In the genomic region with DNA sequence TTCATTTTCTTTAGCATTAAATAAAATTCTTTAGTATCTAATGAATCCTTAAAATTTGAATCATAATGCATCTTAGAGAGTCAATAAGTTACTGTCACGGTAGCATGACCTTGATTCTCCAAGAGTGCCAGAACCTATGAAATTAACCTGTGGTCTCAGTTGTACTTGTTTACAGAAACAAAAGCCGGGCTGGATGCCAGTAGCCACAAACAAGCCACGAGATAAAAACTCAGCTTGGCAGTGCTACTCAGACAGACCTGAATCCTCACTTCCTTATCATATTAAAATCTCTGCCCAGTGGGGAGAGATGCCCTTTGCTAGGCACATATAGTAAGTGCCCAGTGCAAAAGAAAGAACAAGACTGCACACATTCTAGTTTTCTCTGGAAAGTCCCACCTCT, we compare ENCODE assay signal across 20 cellular contexts. TPM values are rescaled to one million over a fixed set of nuclear protein-coding genes. Genes with fewer than 3 reads are reported as not detected.
DNase-seq lines count a peak whose midpoint lies in the region; ATAC-seq and TF ChIP-seq lines count a peak whose summit lies in the region.
"Had no signal": no experiment of that assay in that cellular context is flagged by ENCODE, and none has a peak within 500 bp of the region (broad histone marks: within the 10 kb centered on the region; RNA-seq: fewer than 3 reads in every experiment).

No MANE protein-coding gene starts in this region.

- H3K36me3 Mint-ChIP-seq in neural crest cell (ENCODE audit: low read depth) (peaks cover 10% of the 10 kb centered on the region), endothelial cell (ENCODE audit: low read depth, unreplicated experiment) (peaks cover 9% of the 10 kb centered on the region)
- H3K36me3 Mint-ChIP-seq: activated naive CD8-positive, alpha-beta T cell treated with anti-CD3 and anti-CD28 coated beads for 36 hours had no signal

- H3K4me1 Mint-ChIP-seq in neural crest cell (peaks cover 25% of the 10 kb centered on the region), endothelial cell (ENCODE audit: unreplicated experiment) (no peaks in the 10 kb centered on the region)
- H3K4me1 Mint-ChIP-seq: activated naive CD8-positive, alpha-beta T cell treated with anti-CD3 and anti-CD28 coated beads for 36 hours had no signal

- H3K4me3 Mint-ChIP-seq in neural crest cell (peak overlapping the region; percentile 86), endothelial cell (ENCODE audit: unreplicated experiment) (no peak overlapping the region)
- H3K4me3 Mint-ChIP-seq: activated naive CD8-positive, alpha-beta T cell treated with anti-CD3 and anti-CD28 coated beads for 36 hours had no signal

- no peaks in the 10 kb centered on the region for H3K36me3 ChIP-seq in sigmoid colon
- H3K36me3 ChIP-seq: thyroid gland had no signal

- peaks cover 0 to 5% (median 0%) of the 10 kb centered on the region in 4 donors for H3K9me3 ChIP-seq in sigmoid colon
- H3K9me3 ChIP-seq: thyroid gland had no signal

- H3K27ac Mint-ChIP-seq in neural crest cell (ENCODE audit: unreplicated experiment), result no peak overlapping the region
- no peak overlapping the region for H3K27ac Mint-ChIP-seq in endothelial cell (ENCODE audit: unreplicated experiment)
- H3K27ac Mint-ChIP-seq: activated naive CD8-positive, alpha-beta T cell treated with anti-CD3 and anti-CD28 coated beads for 36 hours had no signal

- TF ChIP-seq POLR2A in sigmoid colon (IDR thresholded peaks at IDR 0.05), result no peak

- intact Hi-C loops in sigmoid colon (cut with DNase I), result no loop called here

- no peaks in the 10 kb centered on the region for H3K27me3 ChIP-seq in sigmoid colon
- H3K27me3 ChIP-seq: thyroid gland had no signal

- ATAC-seq in GM19397 (IDR thresholded peaks at IDR 0.05; ENCODE audit: unreplicated experiment), result no peak
- ATAC-seq: left colon had no signal

- 11 to 43% methylated on average over 3 of the region's 3 CpGs for WGBS in sigmoid colon, 2 donors

- TF ChIP-seq EP300 in sigmoid colon (IDR thresholded peaks at IDR 0.05), result no peak

- peaks cover 9% of the 10 kb centered on the region for H3K9me3 Mint-ChIP-seq in neural crest cell
- H3K9me3 Mint-ChIP-seq in endothelial cell (ENCODE audit: unreplicated experiment), result peaks cover 6% of the 10 kb centered on the region

- no peak overlapping the region for H3K4me3 ChIP-seq in sigmoid colon

- H3K27ac ChIP-seq in sigmoid colon, result no peak overlapping the region
- H3K27ac ChIP-seq: PC-9 had no signal

- H3K27me3 Mint-ChIP-seq in neural crest cell (ENCODE audit: low read depth) (no peaks in the 10 kb centered on the region), endothelial cell (ENCODE audit: unreplicated experiment) (no peaks in the 10 kb centered on the region)

- TF ChIP-seq CTCF in neural crest cell (conservative IDR thresholded peaks at IDR 0.05) (no peak), sigmoid colon (IDR thresholded peaks at IDR 0.05) (no peak), endothelial cell (IDR thresholded peaks at IDR 0.05; ENCODE audit: unreplicated experiment) (no peak)

- peaks cover 0 to 34% (median 11%) of the 10 kb centered on the region in 4 donors for H3K4me1 ChIP-seq in sigmoid colon
- H3K4me1 ChIP-seq: thyroid gland had no signal

- DNase-seq in EL (peak; percentile 10), NCI-H2107 (lab: John Stamatoyannopoulos, UW) (peak; percentile 33), astrocyte of the hippocampus (ENCODE audit: low read depth, low spot score) (peak; percentile 52), neural crest cell (ENCODE audit: low read depth, low spot score) (no peak), sigmoid colon (no peak), HK-2 (ENCODE audit: unreplicated experiment) (no peak), endothelial cell (ENCODE audit: low spot score) (no peak)
- DNase-seq: activated CD4-positive, alpha-beta T cell treated with anti-CD3 and anti-CD28 coated beads for 1 hour; activated naive CD8-positive, alpha-beta T cell treated with anti-CD3 and anti-CD28 coated beads for 36 hours; activated T-cell treated with anti-CD3 and anti-CD28 coated beads, Interleukin-2, amount 50 U/mL, for 1 hour; GDM1; left colon; MV-4-11; NCI-H510A; stimulated activated CD4-positive, alpha-beta T cell treated with anti-CD3 and anti-CD28 coated beads, Interleukin-1b, Interleukin-23, amount 100 ng/mL, for 48 hours; stimulated activated CD8-positive, alpha-beta memory T cell treated with anti-CD3 and anti-CD28 coated beads, Interleukin-4, amount 100 ng/mL, for 48 hours; SW 1271 had no signal

RNA-seq across cellular contexts. Expression of gene PABPC4L, which starts 1.0 kb away (rescaled TPM):
- total RNA-seq in neural crest cell, result 4.3 and 4.6 TPM in 2 replicates
- 1 to 10 TPM in 3 of 4 donors, under 1 TPM in 1; 0.82 to 1.8 (median 1.6) TPM for total RNA-seq in sigmoid colon
- polyA plus RNA-seq in sigmoid colon, result under 1 TPM in 1 of 3 donors, not detected in 2; 0.20 TPM
- total RNA-seq in endothelial cell (ENCODE audit: unreplicated experiment), result 2.4 TPM
- total RNA-seq: activated naive CD8-positive, alpha-beta T cell treated with anti-CD3 and anti-CD28 coated beads for 36 hours had no signal

Comparison
In these comparisons a context has a peak if more than half of its experiments do, and no peak if none do; other contexts are left out.
1. DNase-seq: peak in EL (single experiment), NCI-H2107 (single experiment) and astrocyte of the hippocampus (single experiment); none in neural crest cell (single experiment), sigmoid colon (single experiment), HK-2 (single experiment) and endothelial cell (single experiment).